In the genomic region with DNA sequence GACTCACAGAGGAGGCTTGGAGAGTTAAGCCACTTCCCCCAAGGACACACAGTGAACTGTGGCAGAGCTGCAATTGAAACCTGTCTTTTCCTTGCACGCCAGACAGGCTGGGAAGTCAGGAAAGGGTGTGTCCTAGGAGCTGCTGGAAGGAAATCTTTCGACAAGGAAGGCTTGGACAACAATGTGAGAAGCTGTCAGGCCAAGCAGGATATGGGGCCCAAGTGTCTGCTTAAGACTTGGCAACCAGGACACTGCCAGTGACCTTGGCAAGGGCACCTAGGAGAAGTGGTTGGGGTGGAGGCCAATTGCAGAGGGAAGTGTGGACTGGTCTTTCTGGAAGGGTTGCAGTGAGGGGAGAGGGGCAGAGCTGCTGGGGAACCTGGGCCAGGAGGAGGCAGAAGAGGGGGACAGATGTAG, we compare ENCODE assay signal across 10 cellular contexts. TPM values are rescaled to one million over a fixed set of nuclear protein-coding genes. Genes with fewer than 3 reads are reported as not detected.
A peak's percentile ranks its signal among the peaks of the same experiment; 100 is the strongest.
DNase-seq lines count a peak whose midpoint lies in the region; ATAC-seq, FAIRE-seq and TF ChIP-seq lines count a peak whose summit lies in the region.
"Had no signal": no experiment of that assay in that cellular context is flagged by ENCODE, and none has a peak within 500 bp of the region (broad histone marks: within the 10 kb centered on the region; RNA-seq: fewer than 3 reads in every experiment).

No MANE protein-coding gene starts in this region.

- peaks cover 55 to 81% (median 70%) of the 10 kb centered on the region in 10 experiments for H3K4me1 ChIP-seq in BLaER1 treated with 17β-estradiol and CSF1 and Interleukin-3, amounts not matched to agents 10 nM and 100 nM
- H3K4me1 ChIP-seq in endothelial cell of umbilical vein (ENCODE audit: control insufficient read depth, extremely low read depth, insufficient read depth, low read length), result peaks cover 37% of the 10 kb centered on the region

- DNase-seq in MV-4-11 (lab: John Stamatoyannopoulos, UW) (peak; percentile 72), endothelial cell of umbilical vein (ENCODE audit: low read depth, low spot score) (peak; percentile 60), myocyte (ENCODE audit: low read depth) (peak; percentile 52), DMS114 treated with DMSO at 0.1 percent for 48 hours (lab: John Stamatoyannopoulos, UW; ENCODE audit: unreplicated experiment) (no peak)
- DNase-seq in stimulated activated CD8-positive, alpha-beta memory T cell treated with anti-CD3 and anti-CD28 coated beads, Interleukin-4, amount 100 ng/mL, for 48 hours, result no peak
- DNase-seq: NCI-H1105 treated with DMSO at 0.1 percent for 48 hours, ovary had no signal

- peak overlapping the region; percentile 41 for H2AFZ ChIP-seq in endothelial cell of umbilical vein (ENCODE audit: low read depth, low read length)

- BruUV-seq in endothelial cell of umbilical vein (replicated peaks; lab: Mats Ljungman, UMichigan), result no TSS peak

- H3K9ac ChIP-seq in BLaER1 treated with 17β-estradiol and CSF1 and Interleukin-3, amounts not matched to agents 10 nM and 100 nM, result peak overlapping the region in 3 of 11 experiments; percentile 13 to 29 (median 16); a peak in 1 of 22 replicates
- H3K9ac ChIP-seq in endothelial cell of umbilical vein (replicated peaks; ENCODE audit: extremely low read depth, insufficient read depth, low read length), result no peak overlapping the region

- peaks cover 0 to 36% (median 23%) of the 10 kb centered on the region in 11 experiments; a peak in 16 of 22 replicates for H3K36me3 ChIP-seq in BLaER1 treated with 17β-estradiol and CSF1 and Interleukin-3, amounts not matched to agents 10 nM and 100 nM
- no peaks in the 10 kb centered on the region for H3K36me3 ChIP-seq in endothelial cell of umbilical vein (ENCODE audit: control insufficient read depth in 2 of 2, extremely low read depth in 1 of 2, insufficient read depth in 2 of 2, low read length in 2 of 2)
- H3K36me3 ChIP-seq: ovary had no signal

- peaks cover 0 to 21% (median 12%) of the 10 kb centered on the region in 11 experiments; a peak in 11 of 22 replicates for H4K20me1 ChIP-seq in BLaER1 treated with 17β-estradiol and CSF1 and Interleukin-3, amounts not matched to agents 10 nM and 100 nM
- no peaks in the 10 kb centered on the region for H4K20me1 ChIP-seq in endothelial cell of umbilical vein (replicated peaks; ENCODE audit: control insufficient read depth, extremely low read depth, insufficient read depth, low read length)

- H3K27me3 ChIP-seq in BLaER1 treated with 17β-estradiol and CSF1 and Interleukin-3, amounts not matched to agents 10 nM and 100 nM, result peaks cover 0 to 13% (median 9%) of the 10 kb centered on the region in 11 experiments; a peak in 7 of 22 replicates
- H3K27me3 ChIP-seq in endothelial cell of umbilical vein (ENCODE audit: control insufficient read depth in 2 of 2, insufficient read depth in 2 of 2, low read length in 2 of 2), result no peaks in the 10 kb centered on the region
- H3K27me3 ChIP-seq: ovary had no signal

- CTCF ChIA-PET in endothelial cell of umbilical vein (lab: Charles Lee), result interaction anchor here (0.7 to 9.2 kb wide), 4 partner anchors 18 to 129 kb away, joined by 3 to 82 read pairs (median 16); a partner anchor contains a TSS

- no peaks in the 10 kb centered on the region for H3K9me1 ChIP-seq in endothelial cell of umbilical vein (replicated peaks; ENCODE audit: control insufficient read depth, extremely low read depth, insufficient read depth, low read length)

- TF ChIP-seq POLR2A in endothelial cell of umbilical vein (IDR thresholded peaks at IDR 0.05; ENCODE audit: low read depth, low read length), result no peak

- H3K4me3 ChIP-seq in BLaER1 treated with 17β-estradiol and CSF1 and Interleukin-3, amounts not matched to agents 10 nM and 100 nM, result no peak overlapping the region
- H3K4me3 ChIP-seq in endothelial cell of umbilical vein (replicated peaks in 1 of 3; ENCODE audit: insufficient read depth in 1 of 3, low read depth in 1 of 3, low read length in 3 of 3), result no peak overlapping the region
- H3K4me3 ChIP-seq: ovary had no signal

- POLR2A ChIA-PET in endothelial cell of umbilical vein (lab: Charles Lee), result no interaction called here

- ATAC-seq in GM19035 (IDR thresholded peaks at IDR 0.05; ENCODE audit: unreplicated experiment) (no peak), GM19328 (IDR thresholded peaks at IDR 0.05; ENCODE audit: unreplicated experiment) (no peak)

- peak overlapping the region in 2 of 11 experiments; percentile 7 to 36; a peak in 2 of 22 replicates for H3K27ac ChIP-seq in BLaER1 treated with 17β-estradiol and CSF1 and Interleukin-3, amounts not matched to agents 10 nM and 100 nM
- no peak overlapping the region for H3K27ac ChIP-seq in endothelial cell of umbilical vein (ENCODE audit: insufficient read depth, low read depth, low read length)

- dilution Hi-C loops in endothelial cell of umbilical vein (cut with MboI; ENCODE audit: extremely low pct_ligation_motif_present, low sequenced_read_pairs), result no loop called here

- TF ChIP-seq CTCF in endothelial cell of umbilical vein (IDR thresholded peaks at IDR 0.05; ENCODE audit: extremely low read depth in 1 of 2, insufficient read depth in 1 of 2, low read depth in 1 of 2, low read length in 2 of 2), result no peak

- no peaks in the 10 kb centered on the region for H3K9me3 ChIP-seq in BLaER1 treated with 17β-estradiol and CSF1 and Interleukin-3, amounts not matched to agents 10 nM and 100 nM (replicated peaks in 1 of 11)
- no peaks in the 10 kb centered on the region for H3K9me3 ChIP-seq in endothelial cell of umbilical vein (replicated peaks; ENCODE audit: control insufficient read depth, insufficient read depth, low read length)
- H3K9me3 ChIP-seq: ovary had no signal

- FAIRE-seq in endothelial cell of umbilical vein (lab: Jason Lieb, UNC), result peak; percentile 84

- peak overlapping the region in 10 of 11 experiments; percentile 17 to 99 (median 79); a peak in 17 of 22 replicates for H3K4me2 ChIP-seq in BLaER1 treated with 17β-estradiol and CSF1 and Interleukin-3, amounts not matched to agents 10 nM and 100 nM
- H3K4me2 ChIP-seq in endothelial cell of umbilical vein (ENCODE audit: insufficient read depth, low read length), result no peak overlapping the region

- peaks cover 5% of the 10 kb centered on the region for H3K79me2 ChIP-seq in endothelial cell of umbilical vein (ENCODE audit: control insufficient read depth, insufficient read depth, low read length)

- intact Hi-C loops in endothelial cell of umbilical vein (cut with micrococcal nuclease), result no loop called here

TF ChIP-seq in endothelial cell of umbilical vein, 7 proteins besides CTCF, POLR2A, EP300 and RAD21:
- no peak for TF ChIP-seq EZH2 (IDR thresholded peaks at IDR 0.05; ENCODE audit: borderline replicate concordance, low read depth, low read length, severe bottlenecking)
- no peak for TF ChIP-seq JUN (IDR thresholded peaks at IDR 0.05; ENCODE audit: borderline replicate concordance, insufficient read depth, insufficient read length, low read depth)
- TF ChIP-seq, protein P1, sequence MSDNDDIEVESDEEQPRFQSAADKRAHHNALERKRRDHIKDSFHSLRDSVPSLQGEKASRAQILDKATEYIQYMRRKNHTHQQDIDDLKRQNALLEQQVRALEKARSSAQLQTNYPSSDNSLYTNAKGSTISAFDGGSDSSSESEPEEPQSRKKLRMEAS (IDR thresholded peaks at IDR 0.05; ENCODE audit: insufficient read depth, insufficient read length), result no peak
- TF ChIP-seq GATA2 (IDR thresholded peaks at IDR 0.05; ENCODE audit: insufficient read depth, insufficient read length, low read depth, low read length), result no peak
- no peak for TF ChIP-seq MYC (IDR thresholded peaks at IDR 0.05; ENCODE audit: low read depth, low read length)
- no peak for TF ChIP-seq POLR2AphosphoS5 (IDR thresholded peaks at IDR 0.05; ENCODE audit: insufficient read depth, low read depth, low read length)
- no peak for TF ChIP-seq FOS (IDR thresholded peaks at IDR 0.05; ENCODE audit: borderline replicate concordance, insufficient read depth, low read length)
TF ChIP-seq in endothelial cell of umbilical vein: peak in this region for 0.

RNA-seq across cellular contexts. Expression of a gene that starts 2.1 kb away (rescaled TPM):
- total RNA-seq in endothelial cell of umbilical vein (5.7 and 6.1 TPM in 2 replicates), myocyte (2.6 and 2.8 TPM in 2 replicates)
- 4.3 and 4.5 TPM in 2 replicates for polyA plus RNA-seq in endothelial cell of umbilical vein
- polyA plus RNA-seq in endothelial cell of umbilical vein (2011; cell fraction: cytosol; rRNA removed), result 3.1 and 3.6 TPM in 2 replicates
- polyA plus RNA-seq in endothelial cell of umbilical vein (2011; cell fraction: nucleus; rRNA removed), result 12.1 and 12.3 TPM in 2 replicates
- polyA plus RNA-seq in endothelial cell of umbilical vein (2012), result 4.0 and 5.3 TPM in 2 replicates
- polyA minus RNA-seq in endothelial cell of umbilical vein, result 3.2 and 5.7 TPM in 2 replicates
- polyA minus RNA-seq in endothelial cell of umbilical vein (2011; cell fraction: cytosol; rRNA and poly(A)+ RNA removed), result 10.8 TPM
- polyA minus RNA-seq in endothelial cell of umbilical vein (2011; cell fraction: nucleus; rRNA and poly(A)+ RNA removed), result 4.3 and 5.5 TPM in 2 replicates
- polyA plus RNA-seq in myocyte (2012), result 9.9 TPM

RNA-seq across cellular contexts. Expression of a gene that starts 21.3 kb away (rescaled TPM):
- total RNA-seq in endothelial cell of umbilical vein (not detected in 2 replicates), myocyte (0.21 and 1.6 TPM in 2 replicates)
- polyA plus RNA-seq in endothelial cell of umbilical vein, result 0.05 TPM in 1 of 2 replicates, not detected in the other
- polyA plus RNA-seq in endothelial cell of umbilical vein (2011; cell fraction: cytosol; rRNA removed), result 0.03 TPM in 1 of 2 replicates, not detected in the other
- polyA plus RNA-seq in endothelial cell of umbilical vein (2011; cell fraction: nucleus; rRNA removed), result 0.05 and 0.08 TPM in 2 replicates
- 0.10 TPM in 1 of 2 replicates, not detected in the other for polyA plus RNA-seq in endothelial cell of umbilical vein (2012)
- polyA minus RNA-seq in endothelial cell of umbilical vein, result 0.17 TPM in 1 of 2 replicates, not detected in the other
- not detected for polyA minus RNA-seq in endothelial cell of umbilical vein (2011; cell fraction: cytosol; rRNA and poly(A)+ RNA removed)
- polyA minus RNA-seq in endothelial cell of umbilical vein (2011; cell fraction: nucleus; rRNA and poly(A)+ RNA removed), result not detected in 2 replicates
- 1.1 TPM for polyA plus RNA-seq in myocyte (2012)

RNA-seq across cellular contexts. Expression of a gene that starts 48.9 kb away (rescaled TPM):
- total RNA-seq in endothelial cell of umbilical vein (51.1 and 52.2 TPM in 2 replicates), myocyte (12.7 and 13.7 TPM in 2 replicates)
- 13.7 and 18.2 TPM in 2 replicates for polyA plus RNA-seq in endothelial cell of umbilical vein
- polyA plus RNA-seq in endothelial cell of umbilical vein (2011; cell fraction: cytosol; rRNA removed), result 11.9 and 12.1 TPM in 2 replicates
- 62.7 and 82.9 TPM in 2 replicates for polyA plus RNA-seq in endothelial cell of umbilical vein (2011; cell fraction: nucleus; rRNA removed)
- polyA plus RNA-seq in endothelial cell of umbilical vein (2012), result 38.9 and 40.6 TPM in 2 replicates
- 23.0 and 28.6 TPM in 2 replicates for polyA minus RNA-seq in endothelial cell of umbilical vein
- polyA minus RNA-seq in endothelial cell of umbilical vein (2011; cell fraction: cytosol; rRNA and poly(A)+ RNA removed), result 7.9 TPM
- polyA minus RNA-seq in endothelial cell of umbilical vein (2011; cell fraction: nucleus; rRNA and poly(A)+ RNA removed), result 27.6 and 51.3 TPM in 2 replicates
- polyA plus RNA-seq in myocyte (2012), result 16.0 TPM

Comparison
In these comparisons a context has a peak if more than half of its experiments do, and no peak if none do; other contexts are left out.
1. DNase-seq: peak in MV-4-11 (single experiment), endothelial cell of umbilical vein (single experiment) and myocyte (single experiment); none in DMS114 treated with DMSO at 0.1 percent for 48 hours (single experiment) and stimulated activated CD8-positive, alpha-beta memory T cell treated with anti-CD3 and anti-CD28 coated beads, Interleukin-4, amount 100 ng/mL, for 48 hours (single experiment).